ENCODE assay signal across 22 cellular contexts in the genomic region with DNA sequence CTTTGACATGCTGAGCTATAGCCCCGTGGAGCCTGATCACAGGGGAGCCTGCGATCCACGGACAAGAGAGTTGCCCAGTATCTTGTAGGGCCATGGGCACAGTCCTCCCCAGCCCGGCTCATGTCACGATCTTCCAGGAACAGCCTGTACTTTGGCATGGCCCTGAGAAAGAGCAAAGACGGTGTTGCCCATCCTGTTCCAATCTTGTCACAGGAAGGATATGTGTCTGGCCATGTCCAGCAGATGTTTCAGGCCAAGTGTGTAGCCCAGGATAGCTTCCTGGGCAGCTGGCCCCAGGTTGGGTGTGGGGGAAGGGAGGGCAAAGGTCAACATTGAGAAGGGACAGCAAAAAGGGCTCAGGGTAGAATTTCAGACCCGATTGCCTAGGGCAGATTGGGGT. TPM values are rescaled to one million over a fixed set of nuclear protein-coding genes. Genes with fewer than 3 reads are reported as not detected.
A peak's percentile ranks its signal among the peaks of the same experiment; 100 is the strongest.
DNase-seq lines count a peak whose midpoint lies in the region; ATAC-seq and TF ChIP-seq lines count a peak whose summit lies in the region.
"Had no signal": no experiment of that assay in that cellular context is flagged by ENCODE, and none has a peak within 500 bp of the region (broad histone marks: within the 10 kb centered on the region; RNA-seq: fewer than 3 reads in every experiment).

No MANE protein-coding gene starts in this region.

- no peaks in the 10 kb centered on the region for H3K36me3 Mint-ChIP-seq in neural progenitor cell
- H3K36me3 Mint-ChIP-seq in activated naive CD4-positive, alpha-beta T cell treated with anti-CD3 and anti-CD28 coated beads for 36 hours (ENCODE audit: low read depth), result no peaks in the 10 kb centered on the region
- H3K36me3 Mint-ChIP-seq: CD4-positive, CD25-positive, alpha-beta regulatory T cell had no signal

- H3K27ac ChIP-seq in right atrium auricular region, result peak overlapping the region in 1 of 2 donors; percentile 22
- H3K27ac ChIP-seq in heart left ventricle, result no peak overlapping the region
- no peak overlapping the region for H3K27ac ChIP-seq in neural progenitor cell
- H3K27ac ChIP-seq in upper lobe of right lung, result peak overlapping the region; percentile 3
- H3K27ac ChIP-seq: SJCRH30 had no signal

- no peak overlapping the region for H3K4me3 ChIP-seq in right atrium auricular region
- no peak overlapping the region for H3K4me3 ChIP-seq in heart left ventricle
- H3K4me3 ChIP-seq in neural progenitor cell, result no peak overlapping the region
- H3K4me3 ChIP-seq in upper lobe of right lung, result no peak overlapping the region
- H3K4me3 ChIP-seq: GM23338, SJCRH30 had no signal

- intact Hi-C loops in Right ventricle myocardium superior (cut with DNase I), result no loop called here
- intact Hi-C loops in heart left ventricle (cut with DNase I), result no loop called here
- intact Hi-C loops in upper lobe of right lung (cut with DNase I), result no loop called here
- intact Hi-C loops in activated naive CD4-positive, alpha-beta T cell treated with anti-CD3 and anti-CD28 coated beads for 36 hours (cut with micrococcal nuclease), result no loop called here

- TF ChIP-seq POLR2A in heart left ventricle (IDR thresholded peaks at IDR 0.05), result no peak

- H2AFZ ChIP-seq in neural progenitor cell (replicated peaks), result no peak overlapping the region
- H2AFZ ChIP-seq: GM23338 had no signal

- TF ChIP-seq CTCF in right atrium auricular region (IDR thresholded peaks at IDR 0.05) (no peak), heart left ventricle (IDR thresholded peaks at IDR 0.05) (no peak), neural progenitor cell (IDR thresholded peaks at IDR 0.05) (no peak), upper lobe of right lung (IDR thresholded peaks at IDR 0.05) (no peak), GM10248 (IDR thresholded peaks at IDR 0.05; ENCODE audit: control extremely low read depth, extremely low read depth, low read depth, missing control alignments) (no peak)

- ATAC-seq in Right ventricle myocardium superior (ENCODE audit: poor library complexity), result peak; percentile 20
- ATAC-seq in heart left ventricle, result peak in 3 of 4 donors; percentile 3 to 17 (median 9)
- ATAC-seq in upper lobe of right lung, result peak; percentile 49
- ATAC-seq: GM23338, HCT116 had no signal

- peaks cover 16% of the 10 kb centered on the region for H3K27me3 Mint-ChIP-seq in neural progenitor cell (ENCODE audit: insufficient read depth, low read depth)
- H3K27me3 Mint-ChIP-seq in activated naive CD4-positive, alpha-beta T cell treated with anti-CD3 and anti-CD28 coated beads for 36 hours (ENCODE audit: low read depth), result no peaks in the 10 kb centered on the region
- H3K27me3 Mint-ChIP-seq: CD4-positive, CD25-positive, alpha-beta regulatory T cell had no signal

- H3K4me1 ChIP-seq in right atrium auricular region (peaks cover 0 to 51% of the 10 kb centered on the region in 2 donors), heart left ventricle (peaks cover 0 to 45% (median 24%) of the 10 kb centered on the region in 12 donors), neural progenitor cell (peaks cover 10% of the 10 kb centered on the region), upper lobe of right lung (peaks cover 12% of the 10 kb centered on the region)
- H3K4me1 ChIP-seq: SJCRH30 had no signal

- no peak overlapping the region for H3K4me3 Mint-ChIP-seq in neural progenitor cell
- H3K4me3 Mint-ChIP-seq in activated naive CD4-positive, alpha-beta T cell treated with anti-CD3 and anti-CD28 coated beads for 36 hours, result no peak overlapping the region
- H3K4me3 Mint-ChIP-seq: CD4-positive, CD25-positive, alpha-beta regulatory T cell; GM23338 had no signal

- H3K27ac Mint-ChIP-seq in neural progenitor cell, result peak overlapping the region; percentile 81
- H3K27ac Mint-ChIP-seq in activated naive CD4-positive, alpha-beta T cell treated with anti-CD3 and anti-CD28 coated beads for 36 hours, result no peak overlapping the region
- H3K27ac Mint-ChIP-seq: GM23338 had no signal

- no peaks in the 10 kb centered on the region for H4K20me1 ChIP-seq in neural progenitor cell (ENCODE audit: low read depth)

- H3K4me2 ChIP-seq in neural progenitor cell, result no peak overlapping the region
- H3K4me2 ChIP-seq: GM23338 had no signal

- H3K27me3 ChIP-seq in right atrium auricular region (no peaks in the 10 kb centered on the region), heart left ventricle (no peaks in the 10 kb centered on the region), neural progenitor cell (no peaks in the 10 kb centered on the region), upper lobe of right lung (no peaks in the 10 kb centered on the region)
- H3K27me3 ChIP-seq: SJCRH30 had no signal

- 31 to 70% (median 55%) methylated on average over 3 to 7 of the region's 7 CpGs for WGBS in heart left ventricle, 4 donors

- POLR2A ChIA-PET in GM10248 (lab: Yijun Ruan, JAX), result no interaction called here

- DNase-seq in Right ventricle myocardium superior (no peak), right atrium auricular region (ENCODE audit: low spot score) (no peak), heart left ventricle (no peak), neural progenitor cell (ENCODE audit: low spot score) (no peak), upper lobe of right lung (peak; percentile 53), GM10248 (ENCODE audit: extremely low spot score) (no peak), DMS153 (lab: John Stamatoyannopoulos, UW) (no peak)
- DNase-seq in activated naive CD4-positive, alpha-beta T cell treated with anti-CD3 and anti-CD28 coated beads for 36 hours, result no peak
- DNase-seq: 8988T; CD4-positive, CD25-positive, alpha-beta regulatory T cell; COR-L47; DMS 273 treated with DMSO at 0.1 percent for 48 hours; GDM1; KG1; NCI-H1694 treated with DMSO at 0.1 percent for 48 hours; NCI-H2107; NCI-H510A; NCI-H82; RPMI8226; SJCRH30 had no signal

- H3K36me3 ChIP-seq in right atrium auricular region (no peaks in the 10 kb centered on the region), heart left ventricle (no peaks in the 10 kb centered on the region), neural progenitor cell (no peaks in the 10 kb centered on the region), upper lobe of right lung (no peaks in the 10 kb centered on the region)
- H3K36me3 ChIP-seq: SJCRH30 had no signal

- no peaks in the 10 kb centered on the region for H3F3A ChIP-seq in neural progenitor cell (ENCODE audit: low read depth)

- no peak overlapping the region for H3K9ac ChIP-seq in neural progenitor cell

- no peaks in the 10 kb centered on the region for H3K79me2 ChIP-seq in neural progenitor cell (ENCODE audit: low read depth)

- H3K4me1 Mint-ChIP-seq in neural progenitor cell, result peaks cover 5% of the 10 kb centered on the region
- H3K4me1 Mint-ChIP-seq in activated naive CD4-positive, alpha-beta T cell treated with anti-CD3 and anti-CD28 coated beads for 36 hours (ENCODE audit: low read depth), result no peaks in the 10 kb centered on the region

- H3K9me3 ChIP-seq in right atrium auricular region (no peaks in the 10 kb centered on the region), heart left ventricle (no peaks in the 10 kb centered on the region), neural progenitor cell (ENCODE audit: low read depth) (no peaks in the 10 kb centered on the region), upper lobe of right lung (no peaks in the 10 kb centered on the region)
- H3K9me3 ChIP-seq: SJCRH30 had no signal

- CTCF ChIA-PET in activated naive CD4-positive, alpha-beta T cell treated with anti-CD3 and anti-CD28 coated beads for 36 hours (lab: Charles Lee), result interaction anchor here (1.6 to 2.8 kb wide), 2 partner anchors 10 to 110 kb away, joined by 3 to 19 read pairs; no protein-coding TSS in a partner anchor
- CTCF ChIA-PET in GM10248 (lab: Yijun Ruan, JAX), result interaction anchor here (1.0 to 9.1 kb wide), 9 partner anchors 10 to 327 kb away, joined by 3 to 91 read pairs (median 5); a partner anchor contains a TSS

- peaks cover 2% of the 10 kb centered on the region for H3K9me3 Mint-ChIP-seq in neural progenitor cell
- H3K9me3 Mint-ChIP-seq in activated naive CD4-positive, alpha-beta T cell treated with anti-CD3 and anti-CD28 coated beads for 36 hours, result no peaks in the 10 kb centered on the region
- H3K9me3 Mint-ChIP-seq: GM23338 had no signal

RNA-seq across cellular contexts. Expression of a gene that starts 17.0 kb away (rescaled TPM):
- total RNA-seq in Right ventricle myocardium superior (594 TPM), right atrium auricular region (1,000 to 10,000 TPM in 1 of 2 donors, 100 to 1,000 TPM in 1; 658 to 1,017 TPM), heart left ventricle (100 to 1,000 TPM; 515 to 986 (median 681) TPM), neural progenitor cell (ENCODE audit: low replicate concordance) (1,431 and 2,019 TPM in 2 replicates), upper lobe of right lung (810 TPM)
- 1,000 to 10,000 TPM; 1,354 to 1,405 TPM for polyA plus RNA-seq in heart left ventricle
- 1,000 to 10,000 TPM; 1,927 to 1,957 TPM for total RNA-seq in activated naive CD4-positive, alpha-beta T cell treated with anti-CD3 and anti-CD28 coated beads for 36 hours

RNA-seq across cellular contexts. Expression of a gene that starts 29.4 kb away (rescaled TPM):
- total RNA-seq in Right ventricle myocardium superior, result 23.2 TPM
- total RNA-seq in right atrium auricular region, result 10 to 100 TPM; 26.0 to 29.8 TPM
- total RNA-seq in heart left ventricle, result 10 to 100 TPM; 14.8 to 45.3 (median 27.7) TPM
- polyA plus RNA-seq in heart left ventricle, result 10 to 100 TPM; 18.3 to 21.2 TPM
- 17.3 and 31.8 TPM in 2 replicates for total RNA-seq in neural progenitor cell (ENCODE audit: low replicate concordance)
- 26.5 TPM for total RNA-seq in upper lobe of right lung
- 10 to 100 TPM; 62.1 to 68.9 TPM for total RNA-seq in activated naive CD4-positive, alpha-beta T cell treated with anti-CD3 and anti-CD28 coated beads for 36 hours

RNA-seq across cellular contexts. Expression of a gene that starts 37.8 kb away (rescaled TPM):
- total RNA-seq in Right ventricle myocardium superior (27.5 TPM), right atrium auricular region (10 to 100 TPM; 21.0 to 31.3 TPM), heart left ventricle (10 to 100 TPM; 17.7 to 51.4 (median 22.1) TPM), neural progenitor cell (ENCODE audit: low replicate concordance) (4.0 and 14.7 TPM in 2 replicates), upper lobe of right lung (17.9 TPM)
- polyA plus RNA-seq in heart left ventricle, result 10 to 100 TPM; 21.7 to 70.3 TPM
- total RNA-seq in activated naive CD4-positive, alpha-beta T cell treated with anti-CD3 and anti-CD28 coated beads for 36 hours, result 1 to 10 TPM; 5.4 to 5.7 TPM

RNA-seq across cellular contexts. Expression of a gene that starts 38.9 kb away (rescaled TPM):
- total RNA-seq in Right ventricle myocardium superior, result 12.6 TPM
- total RNA-seq in right atrium auricular region, result 10 to 100 TPM; 15.6 to 20.9 TPM
- total RNA-seq in heart left ventricle, result 10 to 100 TPM in 7 of 9 donors, 1 to 10 TPM in 2; 8.7 to 22.2 (median 12.3) TPM
- polyA plus RNA-seq in heart left ventricle, result 10 to 100 TPM; 11.5 to 19.8 TPM
- total RNA-seq in neural progenitor cell (ENCODE audit: low replicate concordance), result 6.0 and 8.3 TPM in 2 replicates
- total RNA-seq in upper lobe of right lung, result 55.9 TPM
- 10 to 100 TPM; 81.8 to 85.8 TPM for total RNA-seq in activated naive CD4-positive, alpha-beta T cell treated with anti-CD3 and anti-CD28 coated beads for 36 hours

RNA-seq across cellular contexts. Expression of a gene that starts 43.7 kb away (rescaled TPM):
- 23.2 TPM for total RNA-seq in Right ventricle myocardium superior
- 10 to 100 TPM; 17.7 to 33.7 TPM for total RNA-seq in right atrium auricular region
- 10 to 100 TPM; 14.5 to 33.2 (median 20.7) TPM for total RNA-seq in heart left ventricle
- polyA plus RNA-seq in heart left ventricle, result 10 to 100 TPM in 1 of 2 donors, 1 to 10 TPM in 1; 9.2 to 26.1 TPM
- 2.4 and 10.7 TPM in 2 replicates for total RNA-seq in neural progenitor cell (ENCODE audit: low replicate concordance)
- 40.7 TPM for total RNA-seq in upper lobe of right lung
- 1 to 10 TPM; 8.2 to 9.1 TPM for total RNA-seq in activated naive CD4-positive, alpha-beta T cell treated with anti-CD3 and anti-CD28 coated beads for 36 hours
